ENCODE assay signal across 14 cellular contexts in genomic region chr3:177824841-177825240, GRCh38.
A peak's percentile ranks its signal among the peaks of the same experiment; 100 is the strongest.
DNase-seq lines count a peak whose midpoint lies in the region; ATAC-seq and TF ChIP-seq lines count a peak whose summit lies in the region.
"Had no signal": no experiment of that assay in that cellular context is flagged by ENCODE, and none has a peak within 500 bp of the region (broad histone marks: within the 10 kb centered on the region; RNA-seq: fewer than 3 reads in every experiment).

No MANE protein-coding gene starts in this region.

- peak overlapping the region; percentile 90 for H4K91ac ChIP-seq in IMR-90 (ENCODE audit: insufficient read depth, low read depth, low read length)

- H3K36me3 ChIP-seq in IMR-90 (ENCODE audit: control insufficient read depth, insufficient read depth, low read length) (no peaks in the 10 kb centered on the region), muscle layer of duodenum (ENCODE audit: control insufficient read depth in 1 of 2, insufficient read depth in 2 of 2, low read length in 2 of 2) (no peaks in the 10 kb centered on the region), thoracic aorta (no peaks in the 10 kb centered on the region)

- TF ChIP-seq POLR2A in IMR-90 (IDR thresholded peaks at IDR 0.05; ENCODE audit: low read depth, low read length): no peak

- peak overlapping the region; percentile 91 for H2BK20ac ChIP-seq in IMR-90 (ENCODE audit: low read depth, low read length)

- no CpG with 5 or more reads among the region's 4 CpGs for WGBS in IMR-90 (ENCODE audit: extremely low coverage in 2 of 2, insufficient read length in 1 of 2), 2 experiments

- H3K9me3 ChIP-seq in IMR-90 (ENCODE audit: control insufficient read depth, insufficient read depth, low read length) (no peaks in the 10 kb centered on the region), muscle layer of duodenum (ENCODE audit: control insufficient read depth in 1 of 2, low read length in 2 of 2) (no peaks in the 10 kb centered on the region), thoracic aorta (no peaks in the 10 kb centered on the region)

- H3K4me2 ChIP-seq in IMR-90 (ENCODE audit: low read depth, low read length): no peak overlapping the region; the same call in 1 of the 2 replicates

- H2BK5ac ChIP-seq in IMR-90 (ENCODE audit: low read depth, low read length, poor library complexity, severe bottlenecking): peak overlapping the region; percentile 68

- peak overlapping the region; percentile 86 for H2BK120ac ChIP-seq in IMR-90 (ENCODE audit: low read depth, low read length)

- H2AFZ ChIP-seq in IMR-90 (replicated peaks; ENCODE audit: low read length, poor library complexity): peak overlapping the region; percentile 39

- no peak for TF ChIP-seq CTCF in IMR-90 (conservative IDR thresholded peaks at IDR 0.05; ENCODE audit: low read depth, low read length)
- TF ChIP-seq CTCF in dorsolateral prefrontal cortex (IDR thresholded peaks at IDR 0.05 in 54 of 56, conservative IDR thresholded peaks at IDR 0.05 in 2 of 56; ENCODE audit: low read depth in 1 of 56, partially characterized antibody in 56 of 56): no peak
- no peak for TF ChIP-seq CTCF in thoracic aorta (IDR thresholded peaks at IDR 0.05)

- peaks cover 9% of the 10 kb centered on the region; the same call in 1 of the 2 replicates for H3K9me1 ChIP-seq in IMR-90 (ENCODE audit: insufficient read depth, low read length)

- POLR2A ChIA-PET in IMR-90 (lab: Charles Lee; ENCODE audit: unreplicated experiment): interaction anchor here (0.6 kb wide), 1 partner anchor 252 kb away, joined by 6 read pairs; no protein-coding TSS in a partner anchor

- peak overlapping the region; percentile 60; the same call in 1 of the 2 replicates for H3K27ac ChIP-seq in IMR-90 (ENCODE audit: insufficient read depth, low read length)
- H3K27ac ChIP-seq in dorsolateral prefrontal cortex: peak overlapping the region in 37 of 59 donors; percentile 11 to 85 (median 63)
- peak overlapping the region; percentile 73 for H3K27ac ChIP-seq in muscle layer of duodenum (ENCODE audit: low read length)
- peak overlapping the region; percentile 37 to 67 for H3K27ac ChIP-seq in thoracic aorta

- no peak for TF ChIP-seq RAD21 in IMR-90 (IDR thresholded peaks at IDR 0.05; ENCODE audit: low read length)

- peak overlapping the region; percentile 89 for H2AK5ac ChIP-seq in IMR-90 (ENCODE audit: low read depth, low read length)

- in situ Hi-C loops in IMR-90 (cut with MboI; ENCODE audit: low sequenced_read_pairs): no loop called here

- H4K20me1 ChIP-seq in IMR-90 (ENCODE audit: insufficient read depth, low read length): no peaks in the 10 kb centered on the region

- H3K4me3 ChIP-seq in IMR-90 (ENCODE audit: insufficient read depth, low read depth, low read length): no peak overlapping the region
- H3K4me3 ChIP-seq in dorsolateral prefrontal cortex: no peak overlapping the region
- no peak overlapping the region for H3K4me3 ChIP-seq in muscle layer of duodenum (ENCODE audit: low read depth in 1 of 2, low read length in 2 of 2)
- H3K4me3 ChIP-seq in thoracic aorta: peak overlapping the region; percentile 38

- H4K5ac ChIP-seq in IMR-90 (ENCODE audit: low read depth, low read length): peak overlapping the region; percentile 99

- H3K9ac ChIP-seq in IMR-90 (ENCODE audit: low read depth, low read length): peak overlapping the region; percentile 41

- intact Hi-C loops in IMR-90 (cut with micrococcal nuclease) (loop anchor here (5.0 to 10.0 kb wide), 4 partner anchors 350 to 770 kb away; partner anchors contain the start of gene TBL1XR1), dorsolateral prefrontal cortex (cut with DNase I) (no loop called here)

- H2AK9ac ChIP-seq in IMR-90 (replicated peaks; ENCODE audit: low read depth, low read length, poor library complexity): peak overlapping the region; percentile 10

- H3K56ac ChIP-seq in IMR-90 (ENCODE audit: extremely low read depth, insufficient read depth, low read length): no peak overlapping the region

- H3K23ac ChIP-seq in IMR-90 (ENCODE audit: low read depth, low read length): 0 out of 2 replicates have a peak overlapping the region, but pooled peaks have one; percentile 13

- peak overlapping the region; percentile 30 to 69; a peak in 3 of 4 replicates for H4K8ac ChIP-seq in IMR-90 (ENCODE audit: low read depth in 2 of 2, low read length in 2 of 2)

- no peaks in the 10 kb centered on the region for H3K79me1 ChIP-seq in IMR-90 (ENCODE audit: low read depth in 1 of 2, low read length in 2 of 2)

- H3K4me1 ChIP-seq in IMR-90 (ENCODE audit: control insufficient read depth, insufficient read depth, low read length): peaks cover 21% of the 10 kb centered on the region
- H3K4me1 ChIP-seq in muscle layer of duodenum (ENCODE audit: control insufficient read depth in 1 of 2, insufficient read depth in 2 of 2, low read length in 2 of 2): peaks cover 14 to 21% of the 10 kb centered on the region in 2 donors
- peaks cover 24 to 56% of the 10 kb centered on the region in 2 donors for H3K4me1 ChIP-seq in thoracic aorta (ENCODE audit: control insufficient read depth in 1 of 2, low read depth in 2 of 2)

- H2BK15ac ChIP-seq in IMR-90 (ENCODE audit: low read depth, low read length): peak overlapping the region; percentile 81; the same call in 2 of the 3 replicates

- no peaks in the 10 kb centered on the region for H3K27me3 ChIP-seq in IMR-90 (ENCODE audit: control insufficient read depth, insufficient read depth, low read length)
- no peaks in the 10 kb centered on the region for H3K27me3 ChIP-seq in dorsolateral prefrontal cortex
- no peaks in the 10 kb centered on the region for H3K27me3 ChIP-seq in muscle layer of duodenum (ENCODE audit: low read depth, low read length)
- H3K27me3 ChIP-seq in thoracic aorta (replicated peaks; ENCODE audit: insufficient read depth): no peaks in the 10 kb centered on the region

- peak overlapping the region; percentile 82 for H3K18ac ChIP-seq in IMR-90 (ENCODE audit: low read depth, low read length)

- peak overlapping the region; percentile 50; the same call in 1 of the 2 replicates for H3K14ac ChIP-seq in IMR-90 (replicated peaks; ENCODE audit: low read depth, low read length)

- no peak for ATAC-seq in IMR-90 (ENCODE audit: low read depth)
- ATAC-seq in thoracic aorta (ENCODE audit: insufficient number of reproducible peaks, low FRiP score, low read depth): no peak
- ATAC-seq in GM21619 (IDR thresholded peaks at IDR 0.05; ENCODE audit: unreplicated experiment): no peak
- ATAC-seq in GM21576 (IDR thresholded peaks at IDR 0.05; ENCODE audit: unreplicated experiment): no peak
- ATAC-seq in HG02970 (IDR thresholded peaks at IDR 0.05; ENCODE audit: low FRiP score, unreplicated experiment): no peak

- no TSS peak for BruUV-seq in IMR-90 (replicated peaks; lab: Mats Ljungman, UMichigan)

- CTCF ChIA-PET in IMR-90 (lab: Yijun Ruan, JAX): interaction anchor here (1.7 kb wide), 1 partner anchor 10 kb away, joined by 3 read pairs; no protein-coding TSS in a partner anchor

- DNase-seq in IMR-90 (no peak), dorsolateral prefrontal cortex (peak in 1 of 10 donors; percentile 39), thoracic aorta (ENCODE audit: low spot score) (no peak), kidney glomerular epithelial cell (lab: John Stamatoyannopoulos, UW) (no peak)
- DNase-seq: activated CD4-positive, alpha-beta T cell treated with anti-CD3 and anti-CD28 coated beads, Interleukin-2, amount 10 ng/mL, durations not matched to agents 24 days and 14 days; activated naive CD8-positive, alpha-beta T cell treated with anti-CD3 and anti-CD28 coated beads for 36 hours; activated T-cell treated with anti-CD3 and anti-CD28 coated beads, Interleukin-2, amount 50 U/mL, for 24 hours; naive B cell; NCI-H2107; stimulated activated CD4-positive, alpha-beta T cell treated with anti-CD3 and anti-CD28 coated beads, Interleukin-4, amount 100 ng/mL, for 24 hours had no signal

- dilution Hi-C loops in IMR-90 (cut with HindIII; ENCODE audit: low sequenced_read_pairs, unreplicated experiment): no loop called here

- peak overlapping the region; percentile 74 for H3K4ac ChIP-seq in IMR-90 (ENCODE audit: low read depth, low read length)

TF ChIP-seq in IMR-90, 13 proteins besides CTCF, POLR2A, EP300 and RAD21:
- TF ChIP-seq CEBPB (IDR thresholded peaks at IDR 0.05; ENCODE audit: low read depth, low read length): no peak
- no peak for TF ChIP-seq RCOR1 (IDR thresholded peaks at IDR 0.05; ENCODE audit: insufficient replicate concordance, low read length)
- TF ChIP-seq USF2 (IDR thresholded peaks at IDR 0.05; ENCODE audit: low read depth, low read length): no peak
- TF ChIP-seq MAFK (IDR thresholded peaks at IDR 0.05; ENCODE audit: low read depth, low read length): no peak
- no peak for TF ChIP-seq MXI1 (IDR thresholded peaks at IDR 0.05; ENCODE audit: borderline replicate concordance, low read depth, low read length)
- TF ChIP-seq CHD1 (IDR thresholded peaks at IDR 0.05; ENCODE audit: low read depth, low read length): no peak
- no peak for TF ChIP-seq BHLHE40 (IDR thresholded peaks at IDR 0.05; ENCODE audit: low read depth, low read length)
- TF ChIP-seq RFX5 (IDR thresholded peaks at IDR 0.05; ENCODE audit: low read depth, low read length): no peak
- TF ChIP-seq FOS (IDR thresholded peaks at IDR 0.05; ENCODE audit: low read depth, low read length): no peak
- no peak for TF ChIP-seq MAZ (IDR thresholded peaks at IDR 0.05; ENCODE audit: borderline replicate concordance, low read depth, low read length)
- TF ChIP-seq ELK1 (IDR thresholded peaks at IDR 0.05; ENCODE audit: borderline replicate concordance, low read depth, low read length): no peak
- no peak for TF ChIP-seq NFE2L2 (IDR thresholded peaks at IDR 0.05; ENCODE audit: low read depth, low read length)
- no peak for TF ChIP-seq SMC3 (IDR thresholded peaks at IDR 0.05; ENCODE audit: low read depth, low read length)
